In the genomic region with DNA sequence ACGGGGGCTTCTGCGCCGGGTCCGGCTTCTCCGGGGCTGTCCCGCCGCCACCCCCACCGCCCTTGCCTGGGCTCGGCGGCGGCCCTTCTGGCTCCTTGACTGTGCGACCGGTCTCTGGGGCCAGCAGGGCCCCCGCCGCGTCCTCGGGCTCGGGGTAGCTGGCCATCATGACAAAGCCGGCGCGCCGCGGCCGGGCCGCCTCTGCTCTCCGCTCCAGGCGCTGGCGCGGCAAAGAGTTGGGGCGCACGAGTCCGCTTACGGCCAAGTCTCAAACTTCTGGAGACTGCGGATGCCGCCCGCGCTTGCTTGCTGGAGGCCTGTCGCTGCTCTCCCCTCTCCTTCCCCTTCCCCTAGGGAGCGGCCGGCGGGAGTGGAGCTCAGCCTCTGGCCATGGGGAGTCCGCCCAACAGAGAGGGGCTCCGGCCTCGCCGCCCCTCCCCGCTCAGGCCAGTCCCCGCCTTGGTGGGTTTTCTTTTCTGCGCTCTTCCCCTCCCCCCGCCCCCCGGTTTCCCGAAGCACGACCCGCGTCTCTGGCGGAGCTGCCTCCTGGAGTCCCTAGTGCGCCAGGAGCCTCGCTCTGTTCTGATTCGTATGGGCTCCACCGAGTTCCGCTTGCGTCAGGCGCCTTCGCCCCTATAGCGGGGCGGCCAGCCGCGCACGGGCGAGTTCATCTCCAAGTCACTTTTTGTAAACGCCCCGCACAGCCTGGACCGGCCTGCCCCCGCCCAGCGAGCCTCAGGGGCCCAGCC, we compare ENCODE assay signal across 8 cellular contexts. TPM values are rescaled to one million over a fixed set of nuclear protein-coding genes. Genes with fewer than 3 reads are reported as not detected.
DNase-seq lines count a peak whose midpoint lies in the region; ATAC-seq and TF ChIP-seq lines count a peak whose summit lies in the region.

A gene (minus strand): TSS at position 584 of the 749 bp plus-strand sequence. CDS start 415 bp downstream, at position 169.
A gene (plus strand): TSS at position 664 of the 749 bp plus-strand sequence. CDS start 148 bp downstream, outside the sequence.

- H3K4me1 Mint-ChIP-seq in HFFc6 (ENCODE audit: low read depth) = peaks cover 18% of the 10 kb centered on the region; the same call in 1 of the 2 replicates
- peaks cover 36% of the 10 kb centered on the region for H3K4me1 Mint-ChIP-seq in activated naive CD8-positive, alpha-beta T cell (ENCODE audit: low read depth)

- peak within 1 kb of the TSS; percentile 77 for H3K4me3 Mint-ChIP-seq in HFFc6
- H3K4me3 Mint-ChIP-seq in activated naive CD8-positive, alpha-beta T cell = peak within 1 kb of the TSS; percentile 83

- peaks cover 2% of the 10 kb centered on the region for H3K9me3 ChIP-seq in iPS-18c (ENCODE audit: control insufficient read depth, insufficient read depth, low read length)

- peak within 1 kb of the TSS; percentile 71 for H3K4me3 ChIP-seq in AG10803 (ENCODE audit: low read length)
- peak within 1 kb of the TSS; percentile 46 for H3K4me3 ChIP-seq in iPS-18c (ENCODE audit: insufficient read depth, low read depth, low read length)

- TF ChIP-seq CTCF in AG10803 (conservative IDR thresholded peaks at IDR 0.05; ENCODE audit: low read length) (no peak), HFFc6 (IDR thresholded peaks at IDR 0.05) (no peak)

- H3K27me3 Mint-ChIP-seq in HFFc6 (ENCODE audit: insufficient read depth) = peaks cover 54% of the 10 kb centered on the region
- H3K27me3 Mint-ChIP-seq in activated naive CD8-positive, alpha-beta T cell = peaks cover 50% of the 10 kb centered on the region

- peak within 1 kb of the TSS; percentile 70; the same call in 1 of the 2 replicates for H3K27ac Mint-ChIP-seq in HFFc6
- no peak within 1 kb of the TSS for H3K27ac Mint-ChIP-seq in activated naive CD8-positive, alpha-beta T cell

- H3K36me3 Mint-ChIP-seq in HFFc6 (ENCODE audit: low read depth) = peaks cover 10% of the 10 kb centered on the region; the same call in 1 of the 2 replicates
- no peaks in the 10 kb centered on the region for H3K36me3 Mint-ChIP-seq in activated naive CD8-positive, alpha-beta T cell

- DNase-seq in AG10803 (ENCODE audit: low read depth) (peak; percentile 90), HFFc6 (peak; percentile 19), inferior parietal cortex (ENCODE audit: extremely low spot score) (no peak), NCI-H446 (lab: John Stamatoyannopoulos, UW) (no peak)
- peak; percentile 15 to 36 for DNase-seq in stimulated activated CD4-positive, alpha-beta T cell treated with anti-CD3 and anti-CD28 coated beads, Interleukin-4, amount 100 ng/mL, for 4 hours

- no peaks in the 10 kb centered on the region; the same call in 1 of the 2 replicates for H3K9me3 Mint-ChIP-seq in HFFc6
- H3K9me3 Mint-ChIP-seq in activated naive CD8-positive, alpha-beta T cell (ENCODE audit: low read depth) = no peaks in the 10 kb centered on the region

- ATAC-seq in HG03095 (IDR thresholded peaks at IDR 0.05; ENCODE audit: unreplicated experiment) = no peak

RNA-seq across cellular contexts. Expression of the first gene that starts in this region (rescaled TPM):
- total RNA-seq in HFFc6 (2021; fragmentation: NEBNext Ultra II Directional; extraction: Animal tissue kit (Norgen Biotek cat#: 25700)) = 1 to 10 TPM in 5 of 6 experiments, under 1 TPM in 1; 0.71 to 8.0 (median 7.0) TPM

RNA-seq across cellular contexts. Expression of the second gene that starts in this region (rescaled TPM):
- 1 to 10 TPM in 4 of 6 experiments, under 1 TPM in 2; 0.45 to 5.8 (median 4.6) TPM for total RNA-seq in HFFc6 (2021; fragmentation: NEBNext Ultra II Directional; extraction: Animal tissue kit (Norgen Biotek cat#: 25700))

Comparison
In these comparisons a context has a peak if more than half of its experiments do, and no peak if none do; other contexts are left out.
1. DNase-seq: peak in AG10803 (single experiment), HFFc6 (single experiment) and stimulated activated CD4-positive, alpha-beta T cell treated with anti-CD3 and anti-CD28 coated beads, Interleukin-4, amount 100 ng/mL, for 4 hours (2 of 2); none in inferior parietal cortex (single experiment) and NCI-H446 (0 of 2).